18 cellular contexts compared by ENCODE assay signal in the genomic region with DNA sequence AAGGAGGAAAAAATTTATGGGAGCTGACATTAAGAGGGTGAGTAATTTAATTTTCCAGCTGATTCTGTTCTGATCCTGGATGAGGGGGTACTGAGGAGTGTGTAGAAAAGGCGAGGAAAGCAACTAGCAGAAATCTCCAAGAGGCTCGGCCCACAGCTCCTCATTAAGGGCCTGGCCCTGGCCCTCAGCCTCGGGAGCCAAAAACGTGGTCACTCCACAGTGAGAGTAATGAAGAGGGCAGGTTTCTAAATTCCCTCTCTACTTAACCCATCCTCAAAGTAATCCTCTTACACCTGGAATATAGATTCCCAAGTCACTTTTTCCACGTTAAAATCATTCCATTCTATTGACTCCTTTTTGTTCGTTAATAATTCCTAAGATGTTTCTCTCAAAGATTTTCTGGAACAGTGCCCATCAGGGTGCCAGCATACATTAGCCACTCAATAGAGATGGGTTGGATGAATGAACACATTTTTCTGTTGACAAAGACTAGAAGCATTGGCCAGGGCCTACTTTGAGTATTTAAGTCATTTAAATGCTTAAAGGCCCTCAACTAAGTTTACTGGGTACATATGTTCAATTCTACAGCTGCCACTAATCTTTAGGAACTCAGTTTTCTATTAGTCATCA. TPM values are rescaled to one million over a fixed set of nuclear protein-coding genes. Genes with fewer than 3 reads are reported as not detected.
DNase-seq lines count a peak whose midpoint lies in the region; ATAC-seq, FAIRE-seq and TF ChIP-seq lines count a peak whose summit lies in the region.
"Had no signal": no experiment of that assay in that cellular context is flagged by ENCODE, and none has a peak within 500 bp of the region (broad histone marks: within the 10 kb centered on the region; RNA-seq: fewer than 3 reads in every experiment).

No MANE protein-coding gene starts in this region.

- H3K36me3 Mint-ChIP-seq in T-helper 2 cell treated with Interferon-gamma antibody and Interleukin-4, amounts not matched to agents 5 μg/mL and 100 μg/mL, for 36 hours (ENCODE audit: low read depth), result no peaks in the 10 kb centered on the region
- peaks cover 0 to 8% (median 0%) of the 10 kb centered on the region in 5 donors for H3K36me3 Mint-ChIP-seq in naive thymus-derived CD4-positive, alpha-beta T cell

- H2AFZ ChIP-seq in GM23248 (0 out of 2 replicates have a peak overlapping the region, but pooled peaks have one; percentile 49), hepatocyte (no peak overlapping the region), parathyroid adenoma (peak overlapping the region; percentile 78)

- POLR2A ChIA-PET in naive thymus-derived CD4-positive, alpha-beta T cell (lab: Charles Lee), result interaction anchor here (0.5 kb wide), 1 partner anchor 23 kb away, joined by 3 read pairs; no protein-coding TSS in a partner anchor

- in situ Hi-C loops in GM23248 (cut with MboI), result loop anchor here (25.0 kb wide), 1 partner anchor 353 kb away; no protein-coding TSS in a partner anchor

- no peaks in the 10 kb centered on the region for H3F3A ChIP-seq in GM23248 (ENCODE audit: insufficient read depth)

- TF ChIP-seq CTCF in hepatocyte (IDR thresholded peaks at IDR 0.05; ENCODE audit: poor library complexity), result no peak
- TF ChIP-seq CTCF in parathyroid adenoma (IDR thresholded peaks at IDR 0.05), result no peak
- TF ChIP-seq CTCF in pancreas (IDR thresholded peaks at IDR 0.05), result no peak

- H3K27me3 ChIP-seq in GM23248 (replicated peaks; ENCODE audit: insufficient read depth) (0 out of 2 replicates have a peak, but pooled peaks cover 12% of the 10 kb centered on the region), NT2/D1 (ENCODE audit: insufficient read depth, insufficient read length) (peaks cover 8% of the 10 kb centered on the region), hepatocyte (no peaks in the 10 kb centered on the region), parathyroid adenoma (ENCODE audit: control insufficient read depth, insufficient read depth, low read length) (no peaks in the 10 kb centered on the region), pancreas (no peaks in the 10 kb centered on the region)
- H3K27me3 ChIP-seq in naive thymus-derived CD4-positive, alpha-beta T cell (ENCODE audit: control insufficient read depth in 2 of 2, insufficient read depth in 2 of 2, low read length in 2 of 2), result no peaks in the 10 kb centered on the region

- intact Hi-C loops in pancreas (cut with DNase I), result loop anchor here in 1 of 3 donors (10.0 kb wide), 1 partner anchor 345 kb away; no protein-coding TSS in a partner anchor
- intact Hi-C loops in naive thymus-derived CD4-positive, alpha-beta T cell (cut with micrococcal nuclease), result loop anchor here in 1 of 2 donors (5.0 kb wide), 1 partner anchor 353 kb away; no protein-coding TSS in a partner anchor

- H3K4me2 ChIP-seq in GM23248 (ENCODE audit: unreplicated experiment) (no peak overlapping the region), hepatocyte (peak overlapping the region; percentile 83), parathyroid adenoma (ENCODE audit: low read length) (no peak overlapping the region)

- no peak overlapping the region for H3K27ac ChIP-seq in GM23248
- H3K27ac ChIP-seq in hepatocyte, result peak overlapping the region; percentile 73
- H3K27ac ChIP-seq in parathyroid adenoma, result no peak overlapping the region
- no peak overlapping the region for H3K27ac ChIP-seq in pancreas
- no peak overlapping the region for H3K27ac ChIP-seq in naive thymus-derived CD4-positive, alpha-beta T cell (ENCODE audit: low read depth, low read length)
- H3K27ac ChIP-seq: C4-2B, heart left ventricle had no signal

- peaks cover 27% of the 10 kb centered on the region for H3K27me3 Mint-ChIP-seq in T-helper 2 cell treated with Interferon-gamma antibody and Interleukin-4, amounts not matched to agents 5 μg/mL and 100 μg/mL, for 36 hours (ENCODE audit: low read depth)
- peaks cover 26 to 36% (median 31%) of the 10 kb centered on the region in 5 donors for H3K27me3 Mint-ChIP-seq in naive thymus-derived CD4-positive, alpha-beta T cell

- CTCF ChIA-PET in naive thymus-derived CD4-positive, alpha-beta T cell (lab: Charles Lee), result no interaction called here

- H3K4me3 ChIP-seq in GM23248 (no peak overlapping the region), NT2/D1 (ENCODE audit: insufficient read length, low read depth) (peak overlapping the region; percentile 84), hepatocyte (no peak overlapping the region), parathyroid adenoma (ENCODE audit: low read depth, low read length) (peak overlapping the region; percentile 52), pancreas (no peak overlapping the region)
- no peak overlapping the region for H3K4me3 ChIP-seq in naive thymus-derived CD4-positive, alpha-beta T cell (ENCODE audit: low read length)

- no peaks in the 10 kb centered on the region for H3K9me3 Mint-ChIP-seq in T-helper 2 cell treated with Interferon-gamma antibody and Interleukin-4, amounts not matched to agents 5 μg/mL and 100 μg/mL, for 36 hours
- peaks cover 0 to 6% (median 0%) of the 10 kb centered on the region in 11 donors for H3K9me3 Mint-ChIP-seq in naive thymus-derived CD4-positive, alpha-beta T cell
- H3K9me3 Mint-ChIP-seq: activated T-helper 1 cell treated with anti-CD3 and anti-CD28 coated beads, Interleukin-12 subunit alpha, Interleukin-12 subunit beta, Interleukin-2, Interleukin-4 antibody, amounts not matched to agents 30 ng/mL and 10 ng/mL and 1 ng/mL, durations not matched to agents 14 hours and 24 hours and 36 hours had no signal

- H3K4me1 ChIP-seq in GM23248 (ENCODE audit: insufficient read depth), result peaks cover 14% of the 10 kb centered on the region; the same call in 1 of the 2 replicates
- no peaks in the 10 kb centered on the region for H3K4me1 ChIP-seq in NT2/D1 (ENCODE audit: insufficient read depth, insufficient read length)
- no peaks in the 10 kb centered on the region for H3K4me1 ChIP-seq in hepatocyte (ENCODE audit: insufficient read depth)
- H3K4me1 ChIP-seq in parathyroid adenoma, result no peaks in the 10 kb centered on the region
- no peaks in the 10 kb centered on the region for H3K4me1 ChIP-seq in pancreas
- H3K4me1 ChIP-seq in naive thymus-derived CD4-positive, alpha-beta T cell (ENCODE audit: control insufficient read depth in 2 of 2, insufficient read depth in 2 of 2, low read length in 2 of 2), result no peaks in the 10 kb centered on the region

- H4K20me1 ChIP-seq in GM23248 (ENCODE audit: insufficient read depth), result no peaks in the 10 kb centered on the region
- peaks cover 9% of the 10 kb centered on the region for H4K20me1 ChIP-seq in hepatocyte (ENCODE audit: insufficient read depth, poor library complexity, severe bottlenecking)

- H3K9me2 ChIP-seq in GM23248 (ENCODE audit: insufficient read depth) (no peaks in the 10 kb centered on the region), hepatocyte (replicated peaks; ENCODE audit: insufficient read depth) (no peaks in the 10 kb centered on the region)

- no peak for FAIRE-seq in pancreas (lab: Jason Lieb, UNC)
- FAIRE-seq: endometrium had no signal

- H3K27ac Mint-ChIP-seq in T-helper 2 cell treated with Interferon-gamma antibody and Interleukin-4, amounts not matched to agents 5 μg/mL and 100 μg/mL, for 36 hours, result no peak overlapping the region
- no peak overlapping the region for H3K27ac Mint-ChIP-seq in naive thymus-derived CD4-positive, alpha-beta T cell
- H3K27ac Mint-ChIP-seq: activated T-helper 1 cell treated with anti-CD3 and anti-CD28 coated beads, Interleukin-12 subunit alpha, Interleukin-12 subunit beta, Interleukin-2, Interleukin-4 antibody, amounts not matched to agents 30 ng/mL and 10 ng/mL and 1 ng/mL, durations not matched to agents 14 hours and 24 hours and 36 hours had no signal

- H3K4me3 Mint-ChIP-seq in T-helper 2 cell treated with Interferon-gamma antibody and Interleukin-4, amounts not matched to agents 5 μg/mL and 100 μg/mL, for 36 hours, result no peak overlapping the region
- H3K4me3 Mint-ChIP-seq in naive thymus-derived CD4-positive, alpha-beta T cell, result no peak overlapping the region
- H3K4me3 Mint-ChIP-seq: activated T-helper 1 cell treated with anti-CD3 and anti-CD28 coated beads, Interleukin-12 subunit alpha, Interleukin-12 subunit beta, Interleukin-2, Interleukin-4 antibody, amounts not matched to agents 30 ng/mL and 10 ng/mL and 1 ng/mL, durations not matched to agents 14 hours and 24 hours and 36 hours had no signal

- no peaks in the 10 kb centered on the region for H3K4me1 Mint-ChIP-seq in T-helper 2 cell treated with Interferon-gamma antibody and Interleukin-4, amounts not matched to agents 5 μg/mL and 100 μg/mL, for 36 hours (ENCODE audit: low read depth)
- H3K4me1 Mint-ChIP-seq in naive thymus-derived CD4-positive, alpha-beta T cell, result peaks cover 0 to 15% (median 7%) of the 10 kb centered on the region in 7 donors

- H3K9ac ChIP-seq in GM23248 (no peak overlapping the region), NT2/D1 (ENCODE audit: insufficient read length, low read depth) (peak overlapping the region; percentile 62), parathyroid adenoma (no peak overlapping the region)

- H3K79me2 ChIP-seq in GM23248 (ENCODE audit: insufficient read depth) (no peaks in the 10 kb centered on the region), hepatocyte (peaks cover 9% of the 10 kb centered on the region), parathyroid adenoma (no peaks in the 10 kb centered on the region)

- DNase-seq in GM23248 (no peak), NT2/D1 (ENCODE audit: low read depth, low spot score) (no peak), hepatocyte (ENCODE audit: low spot score) (no peak), HUDEP-2 (lab: John Stamatoyannopoulos, UW; ENCODE audit: unreplicated experiment in 76 of 76) (no peak), pancreas (no peak)
- DNase-seq in T-helper 2 cell treated with Interferon-gamma antibody and Interleukin-4, amounts not matched to agents 5 μg/mL and 100 μg/mL, for 36 hours (ENCODE audit: low spot score), result no peak
- DNase-seq in naive thymus-derived CD4-positive, alpha-beta T cell, result no peak
- DNase-seq: activated CD4-positive, alpha-beta T cell treated with anti-CD3 and anti-CD28 coated beads for 1 hour; GF-D8; mammary epithelial cell; NCI-H1417; stimulated activated CD4-positive, alpha-beta T cell treated with anti-CD3 and anti-CD28 coated beads, Interleukin-4, amount 100 ng/mL, for 24 hours; stimulated activated naive CD8-positive, alpha-beta T cell treated with anti-CD3 and anti-CD28 coated beads, Interleukin-15, Interleukin-2, amounts not matched to agents 100 U/mL and 50 U/mL, for 24 hours had no signal

- 64% methylated on average over 6 of the region's 6 CpGs for WGBS in GM23248 (ENCODE audit: low coverage in 1 of 2, low lambda C conversion rate in 2 of 2, missing lambda C conversion rate in 2 of 2), 2 experiments
- 53% methylated on average over 6 of the region's 6 CpGs for WGBS in hepatocyte (ENCODE audit: low lambda C conversion rate, missing lambda C conversion rate)
- 77 to 78% methylated on average over 6 of the region's 6 CpGs for WGBS in pancreas, 2 donors

- no peak for ATAC-seq in pancreas
- no peak for ATAC-seq in naive thymus-derived CD4-positive, alpha-beta T cell
- ATAC-seq: stimulated activated naive CD8-positive, alpha-beta T cell treated with anti-CD3 and anti-CD28 coated beads, Interleukin-15, Interleukin-2, amounts not matched to agents 100 U/mL and 50 U/mL, for 24 hours had no signal

- no peaks in the 10 kb centered on the region for H3K36me3 ChIP-seq in GM23248 (ENCODE audit: low read depth)
- no peaks in the 10 kb centered on the region for H3K36me3 ChIP-seq in NT2/D1 (ENCODE audit: insufficient read depth, insufficient read length, low read length)
- no peaks in the 10 kb centered on the region for H3K36me3 ChIP-seq in hepatocyte (replicated peaks; ENCODE audit: insufficient read depth, low read depth)
- no peaks in the 10 kb centered on the region for H3K36me3 ChIP-seq in parathyroid adenoma (ENCODE audit: control insufficient read depth, insufficient read depth, low read length)
- H3K36me3 ChIP-seq in pancreas, result no peaks in the 10 kb centered on the region
- no peaks in the 10 kb centered on the region for H3K36me3 ChIP-seq in naive thymus-derived CD4-positive, alpha-beta T cell (ENCODE audit: control insufficient read depth in 2 of 3, insufficient read depth in 3 of 3, low read length in 3 of 3)
- H3K36me3 ChIP-seq: heart left ventricle had no signal

- H3K9me3 ChIP-seq in GM23248 (ENCODE audit: low read depth) (no peaks in the 10 kb centered on the region), NT2/D1 (ENCODE audit: insufficient read depth, low read length) (no peaks in the 10 kb centered on the region), hepatocyte (ENCODE audit: low read depth) (no peaks in the 10 kb centered on the region), parathyroid adenoma (ENCODE audit: control insufficient read depth, low read length) (no peaks in the 10 kb centered on the region), pancreas (no peaks in the 10 kb centered on the region)
- H3K9me3 ChIP-seq in naive thymus-derived CD4-positive, alpha-beta T cell (ENCODE audit: control insufficient read depth in 2 of 3, low read length in 3 of 3), result no peaks in the 10 kb centered on the region
- H3K9me3 ChIP-seq: heart left ventricle had no signal

RNA-seq across cellular contexts. Expression of a gene that starts 1.1 kb away (rescaled TPM):
- 10.0 and 10.2 TPM in 2 replicates for total RNA-seq in GM23248 (2014; rRNA removed; shearing (Covaris generic))
- polyA plus RNA-seq in GM23248 (2016; fragmentation: Nextera tagmentation; extraction: Ambion mirVana) (6.1 and 7.1 TPM in 2 replicates), hepatocyte (148 and 163 TPM in 2 replicates), pancreas (under 1 TPM; 0.38 to 0.52 TPM)
- total RNA-seq in hepatocyte (150 and 180 TPM in 2 replicates), pancreas (1 to 10 TPM in 2 of 6 donors, under 1 TPM in 3, not detected in 1; 0.08 to 5.7 (median 0.25) TPM)
- total RNA-seq in naive thymus-derived CD4-positive, alpha-beta T cell, result not detected
- polyA plus RNA-seq in naive thymus-derived CD4-positive, alpha-beta T cell, result not detected
- total RNA-seq: activated T-helper 1 cell treated with anti-CD3 and anti-CD28 coated beads, Interleukin-12 subunit alpha, Interleukin-12 subunit beta, Interleukin-2, Interleukin-4 antibody, amounts not matched to agents 30 ng/mL and 10 ng/mL and 1 ng/mL, durations not matched to agents 14 hours and 24 hours and 36 hours had no signal
- polyA plus RNA-seq: heart left ventricle, mammary epithelial cell had no signal

Comparison
In these comparisons a context has a peak if more than half of its experiments do, and no peak if none do; other contexts are left out.
1. H3K4me3 ChIP-seq: peak in NT2/D1 (single experiment) and parathyroid adenoma (single experiment); none in GM23248 (single experiment), hepatocyte (single experiment), pancreas (0 of 4) and naive thymus-derived CD4-positive, alpha-beta T cell (single experiment).
2. RNA of a gene that starts 1.1 kb away (total RNA-seq): 150 to 180 TPM in hepatocyte; 10.0 to 10.2 TPM in GM23248, 0.08 to 5.7 TPM in pancreas and not detected in naive thymus-derived CD4-positive, alpha-beta T cell; every median in the first group is over 10 times any median in the second.